8 cellular contexts compared by ENCODE assay signal in genomic region chr1:11806307-11806936, GRCh38. TPM values are rescaled to one million over a fixed set of nuclear protein-coding genes. Genes with fewer than 3 reads are reported as not detected.
DNase-seq lines count a peak whose midpoint lies in the region; ATAC-seq, FAIRE-seq and TF ChIP-seq lines count a peak whose summit lies in the region.

No MANE protein-coding gene starts in this region.

- no peak for FAIRE-seq in bronchial epithelial cell (lab: Jason Lieb, UNC)

- peak overlapping the region; percentile 85 for H3K27ac Mint-ChIP-seq in activated naive CD4-positive, alpha-beta T cell treated with anti-CD3 and anti-CD28 coated beads, Interleukin-2, amount 10 ng/mL, durations not matched to agents 7 days and 5 days

- H3K27me3 ChIP-seq in bronchial epithelial cell (ENCODE audit: control insufficient read depth, insufficient read depth, low read length): no peaks in the 10 kb centered on the region
- no peaks in the 10 kb centered on the region for H3K27me3 ChIP-seq in stomach smooth muscle (ENCODE audit: control insufficient read depth in 1 of 2, insufficient read depth in 2 of 2, low read length in 2 of 2)

- H3K4me1 ChIP-seq in stomach smooth muscle (ENCODE audit: control insufficient read depth, insufficient read depth, low read length): peaks cover 50% of the 10 kb centered on the region

- peak; percentile 37 for ATAC-seq in HG02610 (IDR thresholded peaks at IDR 0.05; ENCODE audit: unreplicated experiment)

- TF ChIP-seq CTCF in bronchial epithelial cell (IDR thresholded peaks at IDR 0.05; ENCODE audit: insufficient read depth, low read length, severe bottlenecking): no peak

- peak overlapping the region; percentile 88 for H3K4me3 Mint-ChIP-seq in activated naive CD4-positive, alpha-beta T cell treated with anti-CD3 and anti-CD28 coated beads, Interleukin-2, amount 10 ng/mL, durations not matched to agents 7 days and 5 days

- H3K27me3 Mint-ChIP-seq in activated naive CD4-positive, alpha-beta T cell treated with anti-CD3 and anti-CD28 coated beads, Interleukin-2, amount 10 ng/mL, durations not matched to agents 7 days and 5 days: no peaks in the 10 kb centered on the region

- H3K27ac ChIP-seq in stomach smooth muscle (ENCODE audit: low read length): peak overlapping the region; percentile 96

- H3K36me3 Mint-ChIP-seq in activated naive CD4-positive, alpha-beta T cell treated with anti-CD3 and anti-CD28 coated beads, Interleukin-2, amount 10 ng/mL, durations not matched to agents 7 days and 5 days: peaks cover 25% of the 10 kb centered on the region

- CTCF ChIA-PET in activated naive CD4-positive, alpha-beta T cell treated with anti-CD3 and anti-CD28 coated beads, Interleukin-2, amount 10 ng/mL, durations not matched to agents 7 days and 5 days (lab: Charles Lee): interaction anchor here (0.6 to 1.1 kb wide), 2 partner anchors 30 to 142 kb away, joined by 3 read pairs; no protein-coding TSS in a partner anchor

- H3K4me3 ChIP-seq in bronchial epithelial cell (ENCODE audit: low read depth, low read length) (peak overlapping the region; percentile 79), stomach smooth muscle (ENCODE audit: low read length in 2 of 2) (peak overlapping the region; percentile 91 to 93)

- no peaks in the 10 kb centered on the region for H3K9me3 Mint-ChIP-seq in activated naive CD4-positive, alpha-beta T cell treated with anti-CD3 and anti-CD28 coated beads, Interleukin-2, amount 10 ng/mL, durations not matched to agents 7 days and 5 days

- H3K36me3 ChIP-seq in bronchial epithelial cell (ENCODE audit: control insufficient read depth, insufficient read depth, low read length) (peaks cover 3% of the 10 kb centered on the region), stomach smooth muscle (ENCODE audit: control insufficient read depth in 2 of 2, insufficient read depth in 2 of 2, low read length in 2 of 2) (peaks cover 5% of the 10 kb centered on the region in 2 donors)

- peaks cover 68% of the 10 kb centered on the region for H3K4me1 Mint-ChIP-seq in activated naive CD4-positive, alpha-beta T cell treated with anti-CD3 and anti-CD28 coated beads, Interleukin-2, amount 10 ng/mL, durations not matched to agents 7 days and 5 days

- H3K9ac ChIP-seq in stomach smooth muscle (ENCODE audit: low read length in 2 of 2): peak overlapping the region; percentile 80 to 92

- H3K9me3 ChIP-seq in stomach smooth muscle (ENCODE audit: control insufficient read depth in 2 of 2, low read length in 2 of 2): no peaks in the 10 kb centered on the region

- no peak for DNase-seq in activated naive CD4-positive, alpha-beta T cell treated with anti-CD3 and anti-CD28 coated beads, Interleukin-2, amount 10 ng/mL, durations not matched to agents 7 days and 5 days
- DNase-seq in activated naive CD4-positive, alpha-beta T cell treated with anti-CD3 and anti-CD28 coated beads, Interleukin-2, amount 50 U/mL, for 16 hours: no peak
- DNase-seq in NCI-H2196 (lab: John Stamatoyannopoulos, UW; ENCODE audit: unreplicated experiment) (peak; percentile 78), bronchial epithelial cell (ENCODE audit: low read depth) (peak; percentile 37), left kidney (ENCODE audit: low read depth, low spot score) (peak; percentile 52)
- DNase-seq in activated CD4-positive, alpha-beta T cell treated with anti-CD3 and anti-CD28 coated beads for 48 hours: no peak

RNA-seq across cellular contexts. Expression of gene CLCN6, which starts 0.4 kb away (rescaled TPM):
- total RNA-seq in bronchial epithelial cell: 4.5 and 6.6 TPM in 2 replicates

RNA-seq across cellular contexts. Expression of gene MTHFR, which starts 0.7 kb away (rescaled TPM):
- 16.3 and 21.6 TPM in 2 replicates for total RNA-seq in bronchial epithelial cell

RNA-seq across cellular contexts. Expression of gene NPPA, which starts 41.2 kb away (rescaled TPM):
- not detected in 2 replicates for total RNA-seq in bronchial epithelial cell

RNA-seq across cellular contexts. Expression of gene C1orf167, which starts 44.4 kb away (rescaled TPM):
- not detected in 2 replicates for total RNA-seq in bronchial epithelial cell

RNA-seq across cellular contexts. Expression of gene NPPB, which starts 52.3 kb away (rescaled TPM):
- total RNA-seq in bronchial epithelial cell: not detected in 2 replicates

Comparison
In these comparisons a context has a peak if more than half of its experiments do, and no peak if none do; other contexts are left out.
1. DNase-seq: peak in NCI-H2196 (single experiment), bronchial epithelial cell (single experiment) and left kidney (single experiment); none in activated naive CD4-positive, alpha-beta T cell treated with anti-CD3 and anti-CD28 coated beads, Interleukin-2, amount 10 ng/mL, durations not matched to agents 7 days and 5 days (single experiment), activated naive CD4-positive, alpha-beta T cell treated with anti-CD3 and anti-CD28 coated beads, Interleukin-2, amount 50 U/mL, for 16 hours (single experiment) and activated CD4-positive, alpha-beta T cell treated with anti-CD3 and anti-CD28 coated beads for 48 hours (single experiment).